ENCODE assay signal across 1 cellular context in genomic region chr18:22065311-22065710, GRCh38.
TF ChIP-seq lines count a peak whose summit lies in the region.

No MANE protein-coding gene starts in this region.

TF ChIP-seq in K562, 482 proteins besides CTCF, POLR2A, EP300 and RAD21:
- TF ChIP-seq GTF2E2 (tag; IDR thresholded peaks at IDR 0.05) (no peak), CBFA2T3 (IDR thresholded peaks at IDR 0.05) (peak; percentile 13; the same call in 1 of the 2 replicates), CBFA2T2 (conservative IDR thresholded peaks at IDR 0.05) (0 out of 2 replicates have a peak, but pooled peaks have one; percentile 11), FOXO4 (CRISPR knock-in tag; IDR thresholded peaks at IDR 0.05) (no peak)
